In the genomic region with DNA sequence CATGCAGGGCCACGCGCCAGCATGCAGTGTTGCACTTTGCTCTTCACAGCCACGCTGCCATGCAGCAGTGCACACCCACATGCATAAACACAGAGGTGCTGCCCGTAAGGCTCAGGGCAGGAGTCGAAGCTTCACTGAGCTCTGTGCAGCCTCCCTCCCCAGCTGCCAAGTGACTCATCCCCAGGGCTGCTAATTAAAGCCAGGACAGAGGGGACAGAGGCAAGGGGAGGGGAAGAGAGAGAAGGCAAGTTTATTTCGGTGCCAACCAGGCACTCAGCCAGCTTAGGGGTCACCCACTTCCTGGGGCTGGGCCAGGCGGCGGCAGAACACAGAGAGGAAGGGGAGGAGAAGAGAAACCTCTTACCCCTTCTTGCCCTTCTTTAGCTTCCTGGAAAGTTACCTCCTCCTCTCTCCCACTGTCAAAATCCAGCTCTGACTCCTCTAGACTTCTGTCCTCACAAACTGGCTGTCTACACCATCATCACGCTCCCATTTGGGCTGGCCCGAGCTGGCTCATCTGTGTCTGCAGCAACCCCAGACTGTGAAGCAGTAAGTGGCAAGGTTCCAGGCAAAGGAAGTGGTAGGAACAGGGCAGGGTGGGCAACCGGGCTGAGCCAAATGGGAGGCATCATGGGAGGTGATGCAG, we compare ENCODE assay signal across 8 cellular contexts. TPM values are rescaled to one million over a fixed set of nuclear protein-coding genes. Genes with fewer than 3 reads are reported as not detected.
DNase-seq lines count a peak whose midpoint lies in the region; ATAC-seq and TF ChIP-seq lines count a peak whose summit lies in the region.

No MANE protein-coding gene starts in this region.

- peak; percentile 11 to 60 (median 44) for DNase-seq in CD8-positive, alpha-beta memory T cell
- peak; percentile 75 for DNase-seq in LHCN-M2 (ENCODE audit: low read depth)
- peak; percentile 19 for DNase-seq in T-helper 9 cell
- DNase-seq in central memory CD4-positive, alpha-beta T cell = peak; percentile 28
- peak; percentile 63 to 92 for DNase-seq in lower leg skin (ENCODE audit: low spot score in 2 of 2)
- DNase-seq in HAP-1 (ENCODE audit: low spot score in 2 of 2) = no peak

- H3K4me1 Mint-ChIP-seq in CD8-positive, alpha-beta memory T cell = peaks cover 28 to 39% (median 34%) of the 10 kb centered on the region in 3 donors
- H3K4me1 Mint-ChIP-seq in stimulated activated naive CD8-positive, alpha-beta T cell treated with anti-CD3 and anti-CD28 coated beads, Interleukin-15, Interleukin-2, amounts not matched to agents 100 ng/mL and 50 ng/mL, for 24 hours (ENCODE audit: low read depth) = peaks cover 24% of the 10 kb centered on the region

- ATAC-seq in GM18858 (IDR thresholded peaks at IDR 0.05; ENCODE audit: unreplicated experiment) = no peak

- no peaks in the 10 kb centered on the region for H3K36me3 ChIP-seq in CD8-positive, alpha-beta memory T cell (ENCODE audit: insufficient read depth, low read length)
- H3K36me3 ChIP-seq in HAP-1 (replicated peaks) = no peaks in the 10 kb centered on the region

- no peaks in the 10 kb centered on the region for H3K9me3 Mint-ChIP-seq in CD8-positive, alpha-beta memory T cell
- no peaks in the 10 kb centered on the region for H3K9me3 Mint-ChIP-seq in stimulated activated naive CD8-positive, alpha-beta T cell treated with anti-CD3 and anti-CD28 coated beads, Interleukin-15, Interleukin-2, amounts not matched to agents 100 ng/mL and 50 ng/mL, for 24 hours

- in situ Hi-C loops in HAP-1 (cut with MboI; ENCODE audit: low sequenced_read_pairs) = no loop called here

- peak overlapping the region; percentile 87 to 97 (median 94) for H3K27ac Mint-ChIP-seq in CD8-positive, alpha-beta memory T cell
- H3K27ac Mint-ChIP-seq in stimulated activated naive CD8-positive, alpha-beta T cell treated with anti-CD3 and anti-CD28 coated beads, Interleukin-15, Interleukin-2, amounts not matched to agents 100 ng/mL and 50 ng/mL, for 24 hours = peak overlapping the region; percentile 68

- POLR2A ChIA-PET in CD8-positive, alpha-beta memory T cell (lab: Charles Lee) = interaction anchor here (0.6 to 1.1 kb wide), 4 partner anchors 33 to 133 kb away, joined by 3 to 4 read pairs (median 4); no protein-coding TSS in a partner anchor

- H3K4me3 Mint-ChIP-seq in CD8-positive, alpha-beta memory T cell = peak overlapping the region; percentile 82 to 94 (median 86)
- peak overlapping the region; percentile 69 for H3K4me3 Mint-ChIP-seq in stimulated activated naive CD8-positive, alpha-beta T cell treated with anti-CD3 and anti-CD28 coated beads, Interleukin-15, Interleukin-2, amounts not matched to agents 100 ng/mL and 50 ng/mL, for 24 hours

- intact Hi-C loops in lower leg skin (cut with DNase I; ENCODE audit: low total_unique reads) = no loop called here

- H3K36me3 Mint-ChIP-seq in CD8-positive, alpha-beta memory T cell = no peaks in the 10 kb centered on the region
- no peaks in the 10 kb centered on the region for H3K36me3 Mint-ChIP-seq in stimulated activated naive CD8-positive, alpha-beta T cell treated with anti-CD3 and anti-CD28 coated beads, Interleukin-15, Interleukin-2, amounts not matched to agents 100 ng/mL and 50 ng/mL, for 24 hours (ENCODE audit: low read depth)

- H3K9me3 ChIP-seq in CD8-positive, alpha-beta memory T cell (ENCODE audit: low read length) = no peaks in the 10 kb centered on the region
- H3K9me3 ChIP-seq in HAP-1 = no peaks in the 10 kb centered on the region

- CTCF ChIA-PET in CD8-positive, alpha-beta memory T cell (lab: Charles Lee) = interaction anchor here (0.8 to 1.7 kb wide), 4 partner anchors 24 to 149 kb away, joined by 3 to 6 read pairs (median 4); no protein-coding TSS in a partner anchor

- H3K27me3 Mint-ChIP-seq in CD8-positive, alpha-beta memory T cell = peaks cover 0 to 4% of the 10 kb centered on the region in 2 donors
- no peaks in the 10 kb centered on the region for H3K27me3 Mint-ChIP-seq in stimulated activated naive CD8-positive, alpha-beta T cell treated with anti-CD3 and anti-CD28 coated beads, Interleukin-15, Interleukin-2, amounts not matched to agents 100 ng/mL and 50 ng/mL, for 24 hours

- peak overlapping the region; percentile 56 for H3K4me3 ChIP-seq in CD8-positive, alpha-beta memory T cell (ENCODE audit: low read length)
- H3K4me3 ChIP-seq in lower leg skin (ENCODE audit: low read depth, poor library complexity, severe bottlenecking) (no peak overlapping the region), HAP-1 (no peak overlapping the region)

- H3K27me3 ChIP-seq in CD8-positive, alpha-beta memory T cell (ENCODE audit: insufficient read depth, low read length, poor library complexity, severe bottlenecking) = no peaks in the 10 kb centered on the region
- H3K27me3 ChIP-seq in HAP-1 (ENCODE audit: low read depth) = no peaks in the 10 kb centered on the region

- H3K4me1 ChIP-seq in CD8-positive, alpha-beta memory T cell (ENCODE audit: insufficient read depth, low read length) = peaks cover 13% of the 10 kb centered on the region
- H3K4me1 ChIP-seq in HAP-1 = no peaks in the 10 kb centered on the region

- TF ChIP-seq CTCF in lower leg skin (IDR thresholded peaks at IDR 0.05) = no peak

- TF ChIP-seq POLR2A in lower leg skin (IDR thresholded peaks at IDR 0.05) = no peak

- H3K27ac ChIP-seq in CD8-positive, alpha-beta memory T cell (ENCODE audit: low read depth, low read length) = peak overlapping the region; percentile 20

- 0 to 14% methylated on average over 7 to 11 of the region's 11 CpGs for WGBS in lower leg skin, 2 donors

RNA-seq across cellular contexts. Expression of gene IQSEC2, which starts 6.2 kb away (rescaled TPM):
- total RNA-seq in CD8-positive, alpha-beta memory T cell = under 1 TPM; 0.29 to 0.96 TPM
- polyA plus RNA-seq in CD8-positive, alpha-beta memory T cell = 0.35 TPM
- 17.0 and 18.3 TPM in 2 replicates for total RNA-seq in LHCN-M2 (2014; rRNA removed)
- 22.8 TPM for polyA plus RNA-seq in LHCN-M2 (2012)
- 10 to 100 TPM; 16.3 to 24.2 (median 17.5) TPM for total RNA-seq in lower leg skin

Comparison
In these comparisons a context has a peak if more than half of its experiments do, and no peak if none do; other contexts are left out.
1. DNase-seq: peak in CD8-positive, alpha-beta memory T cell (5 of 5), LHCN-M2 (single experiment), T-helper 9 cell (single experiment), central memory CD4-positive, alpha-beta T cell (single experiment) and lower leg skin (2 of 2); none in HAP-1 (0 of 2).